Comparison of ENCODE assay signal across 2 cellular contexts in the genomic region with DNA sequence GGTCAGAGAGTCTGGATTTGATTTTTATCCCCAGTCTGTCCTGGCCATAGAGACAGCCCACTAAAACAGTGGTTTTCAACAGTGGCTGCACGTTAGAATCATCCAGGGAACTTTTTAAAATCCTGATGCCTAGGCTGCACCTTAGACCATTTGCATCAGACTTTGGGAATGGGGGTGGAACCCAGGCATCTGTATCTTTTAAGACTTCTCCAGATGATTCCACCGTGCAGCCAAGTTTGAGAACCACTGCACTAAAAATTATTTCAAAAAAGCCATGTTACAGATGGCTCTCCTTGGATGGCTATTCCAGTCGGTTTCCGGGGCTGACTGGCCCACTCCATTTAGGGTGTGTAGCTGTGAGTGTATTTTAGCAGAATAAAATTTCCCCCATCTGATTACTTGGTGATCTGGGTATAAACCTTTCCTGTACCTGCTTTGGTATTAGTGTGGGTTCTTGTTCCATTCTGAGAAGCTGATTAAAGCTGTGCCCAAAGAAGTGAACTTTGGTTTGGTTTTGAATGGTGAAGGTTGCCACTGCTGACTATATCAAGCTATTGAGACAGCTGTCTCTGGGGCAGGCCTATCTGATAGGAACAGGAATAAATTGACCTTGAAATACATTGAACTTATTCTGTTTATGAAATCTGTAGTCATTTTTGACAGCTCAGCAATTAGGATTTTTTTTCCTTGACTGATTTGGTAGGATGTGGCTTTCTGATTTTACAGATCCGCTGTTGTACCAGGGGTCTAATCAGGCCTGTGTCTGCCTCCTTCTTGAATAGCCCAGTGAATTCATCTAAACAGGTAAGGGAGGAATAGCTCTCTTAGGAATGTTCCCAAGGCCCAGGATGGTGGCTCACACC.
TF ChIP-seq lines count a peak whose summit lies in the region.

No MANE protein-coding gene starts in this region.

TF ChIP-seq in SK-N-SH, 30 proteins besides CTCF, POLR2A, EP300 and RAD21 (continued from another document):
- TF ChIP-seq, protein P1, sequence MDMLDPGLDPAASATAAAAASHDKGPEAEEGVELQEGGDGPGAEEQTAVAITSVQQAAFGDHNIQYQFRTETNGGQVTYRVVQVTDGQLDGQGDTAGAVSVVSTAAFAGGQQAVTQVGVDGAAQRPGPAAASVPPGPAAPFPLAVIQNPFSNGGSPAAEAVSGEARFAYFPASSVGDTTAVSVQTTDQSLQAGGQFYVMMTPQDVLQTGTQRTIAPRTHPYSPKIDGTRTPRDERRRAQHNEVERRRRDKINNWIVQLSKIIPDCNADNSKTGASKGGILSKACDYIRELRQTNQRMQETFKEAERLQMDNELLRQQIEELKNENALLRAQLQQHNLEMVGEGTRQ (IDR thresholded peaks at IDR 0.05; ENCODE audit: borderline replicate concordance, low read depth, low read length) = no peak
- TF ChIP-seq RCOR1 (IDR thresholded peaks at IDR 0.05; ENCODE audit: low read length) (no peak), CHD2 (IDR thresholded peaks at IDR 0.05; ENCODE audit: low read length, partially characterized antibody) (no peak), NFIC (IDR thresholded peaks at IDR 0.05; ENCODE audit: borderline replicate concordance) (no peak), FOSL2 (IDR thresholded peaks at IDR 0.05; ENCODE audit: borderline replicate concordance, low read depth) (no peak), EZH2phosphoT487 (IDR thresholded peaks at IDR 0.05; ENCODE audit: borderline replicate concordance, low read depth) (no peak), SIN3A (IDR thresholded peaks at IDR 0.05; ENCODE audit: borderline replicate concordance, low read depth, low read length) (no peak), JUND (IDR thresholded peaks at IDR 0.05) (no peak), ELF1 (IDR thresholded peaks at IDR 0.05) (no peak), MXI1 (IDR thresholded peaks at IDR 0.05; ENCODE audit: low read depth, low read length) (no peak), RFX5 (IDR thresholded peaks at IDR 0.05; ENCODE audit: low read length) (no peak), TCF12 (IDR thresholded peaks at IDR 0.05) (no peak), FOXM1 (IDR thresholded peaks at IDR 0.05; ENCODE audit: low read depth) (no peak), MEF2A (IDR thresholded peaks at IDR 0.05; ENCODE audit: borderline replicate concordance, low read depth) (no peak), GATA2 (CRISPR knock-in tag; IDR thresholded peaks at IDR 0.05) (no peak), TEAD4 (IDR thresholded peaks at IDR 0.05; ENCODE audit: borderline replicate concordance, insufficient read depth) (no peak)
- TF ChIP-seq, protein P2, sequence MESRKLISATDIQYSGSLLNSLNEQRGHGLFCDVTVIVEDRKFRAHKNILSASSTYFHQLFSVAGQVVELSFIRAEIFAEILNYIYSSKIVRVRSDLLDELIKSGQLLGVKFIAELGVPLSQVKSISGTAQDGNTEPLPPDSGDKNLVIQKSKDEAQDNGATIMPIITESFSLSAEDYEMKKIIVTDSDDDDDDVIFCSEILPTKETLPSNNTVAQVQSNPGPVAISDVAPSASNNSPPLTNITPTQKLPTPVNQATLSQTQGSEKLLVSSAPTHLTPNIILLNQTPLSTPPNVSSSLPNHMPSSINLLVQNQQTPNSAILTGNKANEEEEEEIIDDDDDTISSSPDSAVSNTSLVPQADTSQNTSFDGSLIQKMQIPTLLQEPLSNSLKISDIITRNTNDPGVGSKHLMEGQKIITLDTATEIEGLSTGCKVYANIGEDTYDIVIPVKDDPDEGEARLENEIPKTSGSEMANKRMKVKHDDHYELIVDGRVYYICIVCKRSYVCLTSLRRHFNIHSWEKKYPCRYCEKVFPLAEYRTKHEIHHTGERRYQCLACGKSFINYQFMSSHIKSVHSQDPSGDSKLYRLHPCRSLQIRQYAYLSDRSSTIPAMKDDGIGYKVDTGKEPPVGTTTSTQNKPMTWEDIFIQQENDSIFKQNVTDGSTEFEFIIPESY (IDR thresholded peaks at IDR 0.05; ENCODE audit: borderline replicate concordance, low read depth) = no peak
- TF ChIP-seq, protein P3, sequence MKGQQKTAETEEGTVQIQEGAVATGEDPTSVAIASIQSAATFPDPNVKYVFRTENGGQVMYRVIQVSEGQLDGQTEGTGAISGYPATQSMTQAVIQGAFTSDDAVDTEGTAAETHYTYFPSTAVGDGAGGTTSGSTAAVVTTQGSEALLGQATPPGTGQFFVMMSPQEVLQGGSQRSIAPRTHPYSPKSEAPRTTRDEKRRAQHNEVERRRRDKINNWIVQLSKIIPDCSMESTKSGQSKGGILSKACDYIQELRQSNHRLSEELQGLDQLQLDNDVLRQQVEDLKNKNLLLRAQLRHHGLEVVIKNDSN (IDR thresholded peaks at IDR 0.05; ENCODE audit: borderline replicate concordance, low read depth) = no peak
- TF ChIP-seq, protein P4, sequence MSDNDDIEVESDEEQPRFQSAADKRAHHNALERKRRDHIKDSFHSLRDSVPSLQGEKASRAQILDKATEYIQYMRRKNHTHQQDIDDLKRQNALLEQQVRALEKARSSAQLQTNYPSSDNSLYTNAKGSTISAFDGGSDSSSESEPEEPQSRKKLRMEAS (IDR thresholded peaks at IDR 0.05; ENCODE audit: low read depth) = no peak
TF ChIP-seq in SK-N-SH: peak in this region for 0.

TF ChIP-seq in SK-N-SH treated with all-trans-retinoic acid at 6 μM for 48 hours, 23 proteins besides CTCF, POLR2A, EP300 and RAD21 (continued from another document):
- TF ChIP-seq ISL1 (CRISPR knock-in tag; IDR thresholded peaks at IDR 0.05) = no peak
TF ChIP-seq in SK-N-SH treated with all-trans-retinoic acid at 6 μM for 48 hours: peak in this region for 0.
